In genomic region chr11:100545970-100546369, GRCh38 we compare ENCODE assay signal across 13 cellular contexts.
DNase-seq lines count a peak whose midpoint lies in the region; TF ChIP-seq lines count a peak whose summit lies in the region.
"Had no signal": no experiment of that assay in that cellular context is flagged by ENCODE, and none has a peak within 500 bp of the region (broad histone marks: within the 10 kb centered on the region; RNA-seq: fewer than 3 reads in every experiment).

No MANE protein-coding gene starts in this region.

- no peaks in the 10 kb centered on the region for H3K36me3 Mint-ChIP-seq in MCF 10A (ENCODE audit: insufficient read depth, unreplicated experiment)
- H3K36me3 Mint-ChIP-seq: CD4-positive, alpha-beta memory T cell had no signal

- no peak overlapping the region for H3K4me3 Mint-ChIP-seq in MCF 10A (ENCODE audit: unreplicated experiment)
- H3K4me3 Mint-ChIP-seq: CD4-positive, alpha-beta memory T cell had no signal

- TF ChIP-seq CTCF in MCF 10A (IDR thresholded peaks at IDR 0.05; ENCODE audit: unreplicated experiment) (no peak), breast epithelium (IDR thresholded peaks at IDR 0.05) (no peak), liver (IDR thresholded peaks at IDR 0.05; ENCODE audit: low read depth, low read length, missing input control) (no peak), ascending aorta (IDR thresholded peaks at IDR 0.05) (no peak)

- H3K27me3 ChIP-seq in breast epithelium (no peaks in the 10 kb centered on the region), liver (ENCODE audit: control insufficient read depth in 4 of 4, insufficient read depth in 4 of 4, low read length in 3 of 4) (no peaks in the 10 kb centered on the region), ascending aorta (no peaks in the 10 kb centered on the region)

- BruUV-seq in MCF 10A (replicated peaks; lab: Mats Ljungman, UMichigan) = no TSS peak

- H3K4me1 ChIP-seq in breast epithelium (no peaks in the 10 kb centered on the region), liver (ENCODE audit: control insufficient read depth in 4 of 4, insufficient read depth in 4 of 4, low read length in 3 of 4) (peaks cover 0 to 5% (median 0%) of the 10 kb centered on the region in 4 donors), ascending aorta (no peaks in the 10 kb centered on the region)
- H3K4me1 ChIP-seq: A549, BE2C had no signal

- TF ChIP-seq RAD21 in liver (IDR thresholded peaks at IDR 0.05) = no peak

- H3K4me1 Mint-ChIP-seq in MCF 10A (ENCODE audit: insufficient read depth, unreplicated experiment) = peaks cover 9% of the 10 kb centered on the region
- H3K4me1 Mint-ChIP-seq: CD4-positive, alpha-beta memory T cell had no signal

- no peak for TF ChIP-seq POLR2A in breast epithelium (IDR thresholded peaks at IDR 0.05)

- intact Hi-C loops in MCF 10A (cut with micrococcal nuclease) (no loop called here), breast epithelium (cut with DNase I; ENCODE audit: low total_unique reads) (no loop called here), ascending aorta (cut with DNase I) (no loop called here)

- POLR2A ChIA-PET in MCF 10A (lab: Yijun Ruan, JAX) = interaction anchor here (0.6 to 1.1 kb wide), 2 partner anchors 14 to 399 kb away, joined by 3 read pairs; no protein-coding TSS in a partner anchor

- H3K27ac Mint-ChIP-seq in MCF 10A (ENCODE audit: low read depth, unreplicated experiment) = peak overlapping the region; percentile 77
- H3K27ac Mint-ChIP-seq: CD4-positive, alpha-beta memory T cell had no signal

- no peaks in the 10 kb centered on the region for H3K27me3 Mint-ChIP-seq in MCF 10A (ENCODE audit: insufficient read depth, unreplicated experiment)
- H3K27me3 Mint-ChIP-seq: CD4-positive, alpha-beta memory T cell had no signal

- no peak overlapping the region for H3K27ac ChIP-seq in breast epithelium
- H3K27ac ChIP-seq in liver (ENCODE audit: low read depth in 1 of 2, low read length in 2 of 2) = no peak overlapping the region
- no peak overlapping the region for H3K27ac ChIP-seq in ascending aorta
- H3K27ac ChIP-seq: A549, C4-2B, GM23248 had no signal

- DNase-seq in MCF 10A (ENCODE audit: unreplicated experiment) (no peak), breast epithelium (ENCODE audit: low spot score in 2 of 2) (no peak), NCI-H1930 (lab: John Stamatoyannopoulos, UW) (peak; percentile 7 to 24), superior temporal gyrus (ENCODE audit: extremely low spot score) (no peak), ascending aorta (ENCODE audit: low spot score in 2 of 2) (no peak)
- no peak for DNase-seq in stimulated activated CD4-positive, alpha-beta T cell treated with anti-CD3 and anti-CD28 coated beads, Interleukin-2, amount 100 ng/mL, for 24 hours
- DNase-seq: BE2C; CD4-positive, alpha-beta memory T cell had no signal

- no peak overlapping the region for H3K9ac ChIP-seq in liver (ENCODE audit: low read depth in 1 of 2, low read length in 2 of 2)
- H3K9ac ChIP-seq: GM23248 had no signal

- CTCF ChIA-PET in MCF 10A (lab: Yijun Ruan, JAX) = interaction anchor here (0.6 to 0.7 kb wide), 2 partner anchors 399 to 1932 kb away, joined by 4 read pairs; no protein-coding TSS in a partner anchor

- no peaks in the 10 kb centered on the region for H3K9me3 Mint-ChIP-seq in MCF 10A (ENCODE audit: unreplicated experiment)

- no peaks in the 10 kb centered on the region for H3K9me3 ChIP-seq in breast epithelium
- H3K9me3 ChIP-seq in liver (ENCODE audit: control insufficient read depth in 4 of 4, low read length in 3 of 4) = no peaks in the 10 kb centered on the region
- no peaks in the 10 kb centered on the region for H3K9me3 ChIP-seq in ascending aorta
- H3K9me3 ChIP-seq: A549, BE2C had no signal

- H3K4me3 ChIP-seq in breast epithelium (no peak overlapping the region), liver (ENCODE audit: low read depth in 1 of 3, low read length in 3 of 3) (no peak overlapping the region), ascending aorta (no peak overlapping the region)
- H3K4me3 ChIP-seq: A549, GM12878, GM23248 had no signal

- H3K36me3 ChIP-seq in breast epithelium (no peaks in the 10 kb centered on the region), liver (ENCODE audit: control insufficient read depth in 4 of 4, insufficient read depth in 3 of 4, low read depth in 1 of 4, low read length in 3 of 4) (no peaks in the 10 kb centered on the region), ascending aorta (no peaks in the 10 kb centered on the region)
- H3K36me3 ChIP-seq: BE2C had no signal

- 96% methylated on average over 1 of the region's 1 CpG for WGBS in liver

TF ChIP-seq in liver, 16 proteins besides CTCF, POLR2A, EP300 and RAD21:
- no peak for TF ChIP-seq HNF4G (IDR thresholded peaks at IDR 0.05)
- TF ChIP-seq FOXA1 (IDR thresholded peaks at IDR 0.05) = peak; percentile 22
- TF ChIP-seq EGR1 (IDR thresholded peaks at IDR 0.05; ENCODE audit: low read depth in 2 of 2) = no peak
- peak in 1 of 2 donors; percentile 9 for TF ChIP-seq RXRA (IDR thresholded peaks at IDR 0.05)
- no peak for TF ChIP-seq MAX (IDR thresholded peaks at IDR 0.05)
- TF ChIP-seq ATF3 (IDR thresholded peaks at IDR 0.05) = no peak
- TF ChIP-seq ZBTB33 (IDR thresholded peaks at IDR 0.05) = no peak
- no peak for TF ChIP-seq JUND (IDR thresholded peaks at IDR 0.05)
- peak; percentile 49 for TF ChIP-seq FOXA2 (IDR thresholded peaks at IDR 0.05)
- TF ChIP-seq HNF4A (conservative IDR thresholded peaks at IDR 0.05) = peak; percentile 76 to 77
- TF ChIP-seq NR2F2 (IDR thresholded peaks at IDR 0.05) = no peak
- TF ChIP-seq GABPA (IDR thresholded peaks at IDR 0.05 in 1 of 2, conservative IDR thresholded peaks at IDR 0.05 in 1 of 2) = no peak
- TF ChIP-seq REST (IDR thresholded peaks at IDR 0.05) = no peak
- no peak for TF ChIP-seq TAF1 (conservative IDR thresholded peaks at IDR 0.05)
- TF ChIP-seq SP1 (IDR thresholded peaks at IDR 0.05) = peak; percentile 11
- TF ChIP-seq YY1 (IDR thresholded peaks at IDR 0.05) = no peak

Comparison
In these comparisons a context has a peak if more than half of its experiments do, and no peak if none do; other contexts are left out.
1. DNase-seq: peak in NCI-H1930 (2 of 2); none in MCF 10A (single experiment), breast epithelium (0 of 2), superior temporal gyrus (single experiment), ascending aorta (0 of 2) and stimulated activated CD4-positive, alpha-beta T cell treated with anti-CD3 and anti-CD28 coated beads, Interleukin-2, amount 100 ng/mL, for 24 hours (0 of 2).